In the genomic region with DNA sequence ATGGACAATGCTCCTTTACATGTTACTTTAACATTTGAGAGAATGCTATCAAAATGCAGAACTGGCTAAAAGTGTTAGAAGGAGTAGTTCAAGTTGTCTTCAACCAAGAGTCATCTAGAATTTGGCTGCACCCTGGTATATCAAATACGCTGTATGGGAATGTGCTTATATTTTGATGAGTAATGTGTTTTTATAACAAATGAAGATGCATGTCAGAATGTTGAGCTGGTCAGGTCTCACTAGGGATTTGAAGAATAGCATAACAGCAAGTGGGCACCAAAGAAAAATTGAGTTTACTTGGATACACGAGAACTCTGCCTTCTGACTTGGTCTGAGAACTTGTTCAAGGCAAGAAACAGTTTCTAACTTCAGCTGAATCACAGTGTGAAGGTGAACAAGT, we compare ENCODE assay signal across 1 cellular context.
TF ChIP-seq lines count a peak whose summit lies in the region.

No MANE protein-coding gene starts in this region.

TF ChIP-seq in A549, 52 proteins besides CTCF, POLR2A, EP300 and RAD21:
- no peak for TF ChIP-seq KDM5A (IDR thresholded peaks at IDR 0.05)
- peak; percentile 87 for TF ChIP-seq MAFK (IDR thresholded peaks at IDR 0.05; ENCODE audit: partially characterized antibody)
- TF ChIP-seq, protein P1, sequence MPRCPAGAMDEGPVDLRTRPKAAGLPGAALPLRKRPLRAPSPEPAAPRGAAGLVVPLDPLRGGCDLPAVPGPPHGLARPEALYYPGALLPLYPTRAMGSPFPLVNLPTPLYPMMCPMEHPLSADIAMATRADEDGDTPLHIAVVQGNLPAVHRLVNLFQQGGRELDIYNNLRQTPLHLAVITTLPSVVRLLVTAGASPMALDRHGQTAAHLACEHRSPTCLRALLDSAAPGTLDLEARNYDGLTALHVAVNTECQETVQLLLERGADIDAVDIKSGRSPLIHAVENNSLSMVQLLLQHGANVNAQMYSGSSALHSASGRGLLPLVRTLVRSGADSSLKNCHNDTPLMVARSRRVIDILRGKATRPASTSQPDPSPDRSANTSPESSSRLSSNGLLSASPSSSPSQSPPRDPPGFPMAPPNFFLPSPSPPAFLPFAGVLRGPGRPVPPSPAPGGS (IDR thresholded peaks at IDR 0.05) = no peak
- TF ChIP-seq HOXB5 (CRISPR knock-in tag; IDR thresholded peaks at IDR 0.05) = no peak
- no peak for TF ChIP-seq RFX5 (IDR thresholded peaks at IDR 0.05)
